19 cellular contexts compared by ENCODE assay signal in genomic region chr4:37934096-37934495, GRCh38. TPM values are rescaled to one million over a fixed set of nuclear protein-coding genes. Genes with fewer than 3 reads are reported as not detected.
A peak's percentile ranks its signal among the peaks of the same experiment; 100 is the strongest.
DNase-seq lines count a peak whose midpoint lies in the region; ATAC-seq, FAIRE-seq and TF ChIP-seq lines count a peak whose summit lies in the region.
"Had no signal": no experiment of that assay in that cellular context is flagged by ENCODE, and none has a peak within 500 bp of the region (broad histone marks: within the 10 kb centered on the region; RNA-seq: fewer than 3 reads in every experiment).

No MANE protein-coding gene starts in this region.

- WGBS in HepG2 (ENCODE audit: low lambda C conversion rate), result 56% methylated on average over 8 of the region's 8 CpGs
- WGBS in psoas muscle, 3 donors, result 36 to 46% (median 37%) methylated on average over 8 of the region's 8 CpGs

- H3K27me3 ChIP-seq in HepG2 (ENCODE audit: control insufficient read depth in 1 of 2, insufficient read depth in 2 of 2, low read length in 2 of 2) (no peaks in the 10 kb centered on the region; a peak in 1 of 5 replicates), psoas muscle (ENCODE audit: insufficient read depth in 3 of 3, low read length in 2 of 3) (no peaks in the 10 kb centered on the region)

- no peaks in the 10 kb centered on the region for H4K20me1 ChIP-seq in HepG2 (ENCODE audit: insufficient read depth, low read length)

- TF ChIP-seq RAD21 in HepG2 (CRISPR knock-in tag; IDR thresholded peaks at IDR 0.05), result no peak

- TF ChIP-seq EP300 in HepG2 (IDR thresholded peaks at IDR 0.05; ENCODE audit: low read depth in 2 of 2, low read length in 2 of 2) (no peak), HepG2 (CRISPR knock-in tag; IDR thresholded peaks at IDR 0.05; ENCODE audit: borderline replicate concordance) (no peak)

- H3K9ac ChIP-seq in HepG2 (ENCODE audit: insufficient read depth, low read depth, low read length), result no peak overlapping the region

- peaks cover 28% of the 10 kb centered on the region for H3K4me1 Mint-ChIP-seq in chondrocyte (ENCODE audit: low read depth)
- peaks cover 6 to 15% of the 10 kb centered on the region in 2 donors for H3K4me1 Mint-ChIP-seq in stimulated activated naive B cell treated with anti-CD40 and anti-IgM and Interleukin-4, amounts not matched to agents 10 μg/mL and 1 μg/mL and 100 μg/mL, for 72 hours

- H3K27ac ChIP-seq in HepG2 (ENCODE audit: extremely low read length, insufficient read depth, low read length) (no peak overlapping the region), psoas muscle (peak overlapping the region; percentile 88)
- H3K27ac ChIP-seq: C4-2B had no signal

- H3K9me3 ChIP-seq in HepG2 (ENCODE audit: low read length) (no peaks in the 10 kb centered on the region), psoas muscle (peaks cover 3% of the 10 kb centered on the region)
- H3K9me3 ChIP-seq: BE2C, Caco-2 had no signal

- CTCF ChIA-PET in HepG2 (lab: Yijun Ruan, JAX; ENCODE audit: low intra/inter-chr PET ratio, low total read pairs), result no interaction called here

- H3K4me3 ChIP-seq in HepG2 (replicated peaks in 1 of 3; ENCODE audit: insufficient read depth in 1 of 3, low read depth in 2 of 3, low read length in 3 of 3) (no peak overlapping the region), psoas muscle (no peak overlapping the region)
- H3K4me3 ChIP-seq: GM23338 had no signal

- no peak overlapping the region for H3K4me3 Mint-ChIP-seq in chondrocyte (ENCODE audit: unreplicated experiment)
- H3K4me3 Mint-ChIP-seq in stimulated activated naive B cell treated with anti-CD40 and anti-IgM and Interleukin-4, amounts not matched to agents 10 μg/mL and 1 μg/mL and 100 μg/mL, for 72 hours, result no peak overlapping the region
- H3K4me3 Mint-ChIP-seq: CD4-positive, alpha-beta T cell; GM23338 had no signal

- FAIRE-seq in HepG2 (lab: Jason Lieb, UNC), result no peak
- FAIRE-seq: A204.1, D721Med, G401.6, GM12891, H54 had no signal

- H3K4me1 ChIP-seq in HepG2 (ENCODE audit: insufficient read depth, low read length) (no peaks in the 10 kb centered on the region), psoas muscle (peaks cover 56% of the 10 kb centered on the region)
- H3K4me1 ChIP-seq: BE2C, Caco-2 had no signal

- no peak overlapping the region for H2AFZ ChIP-seq in HepG2 (ENCODE audit: low read length)
- H2AFZ ChIP-seq: GM23338 had no signal

- H3K27me3 Mint-ChIP-seq in chondrocyte (ENCODE audit: low read depth), result no peaks in the 10 kb centered on the region
- H3K27me3 Mint-ChIP-seq in stimulated activated naive B cell treated with anti-CD40 and anti-IgM and Interleukin-4, amounts not matched to agents 10 μg/mL and 1 μg/mL and 100 μg/mL, for 72 hours, result no peaks in the 10 kb centered on the region
- H3K27me3 Mint-ChIP-seq: CD4-positive, alpha-beta T cell had no signal

- ATAC-seq in HepG2 (no peak), psoas muscle (peak; percentile 88 to 94 (median 90)), HG03342 (IDR thresholded peaks at IDR 0.05; ENCODE audit: unreplicated experiment) (no peak)
- no peak for ATAC-seq in stimulated activated naive B cell treated with anti-CD40 and anti-IgM and Interleukin-4, amounts not matched to agents 10 μg/mL and 1 μg/mL and 100 μg/mL, for 72 hours (replicated peaks)
- ATAC-seq in stimulated activated naive CD8-positive, alpha-beta T cell treated with anti-CD3 and anti-CD28 coated beads, Interleukin-15, Interleukin-2, amounts not matched to agents 100 U/mL and 50 U/mL, for 24 hours, result no peak
- ATAC-seq: GM23338 had no signal

- in situ Hi-C loops in HepG2 (cut with HindIII; ENCODE audit: extremely low pct_ligation_motif_present, low pct_unique_long_range_greater_than_20kb), result no loop called here

- TF ChIP-seq CTCF in chondrocyte (IDR thresholded peaks at IDR 0.05) (no peak), HepG2 (CRISPR knock-in tag; IDR thresholded peaks at IDR 0.05) (no peak), psoas muscle (IDR thresholded peaks at IDR 0.05) (no peak)

- H3K36me3 Mint-ChIP-seq in chondrocyte (ENCODE audit: low read depth), result peaks cover under 1% of the 10 kb centered on the region
- peaks cover 22 to 30% of the 10 kb centered on the region in 2 donors for H3K36me3 Mint-ChIP-seq in stimulated activated naive B cell treated with anti-CD40 and anti-IgM and Interleukin-4, amounts not matched to agents 10 μg/mL and 1 μg/mL and 100 μg/mL, for 72 hours

- intact Hi-C loops in HepG2 (cut with micrococcal nuclease; ENCODE audit: unreplicated experiment), result no loop called here
- intact Hi-C loops in psoas muscle (cut with DNase I), result loop anchor here (5.0 kb wide), 1 partner anchor 42 kb away; the partner anchor contains the start of gene TBC1D1 (in 2 of the 2)

- POLR2A ChIA-PET in HepG2 (lab: Yijun Ruan, JAX), result no interaction called here

- TF ChIP-seq POLR2A in HepG2 (IDR thresholded peaks at IDR 0.05; ENCODE audit: insufficient read depth in 1 of 2, low read depth in 2 of 2, low read length in 2 of 2), result no peak

- H3K36me3 ChIP-seq in HepG2 (replicated peaks in 1 of 2; ENCODE audit: control insufficient read depth in 1 of 2, insufficient read depth in 2 of 2, low read length in 2 of 2), result no peaks in the 10 kb centered on the region
- H3K36me3 ChIP-seq in psoas muscle (ENCODE audit: insufficient read depth in 1 of 2, low read depth in 1 of 2), result no peaks in the 10 kb centered on the region
- H3K36me3 ChIP-seq: BE2C had no signal

- no peaks in the 10 kb centered on the region for H3K79me2 ChIP-seq in HepG2 (ENCODE audit: insufficient read depth, low read length)

- H3K9me3 Mint-ChIP-seq in chondrocyte (ENCODE audit: low read depth), result peaks cover 2% of the 10 kb centered on the region
- H3K9me3 Mint-ChIP-seq in stimulated activated naive B cell treated with anti-CD40 and anti-IgM and Interleukin-4, amounts not matched to agents 10 μg/mL and 1 μg/mL and 100 μg/mL, for 72 hours, result peaks cover 4 to 5% of the 10 kb centered on the region in 2 donors

- no TSS peak for BruUV-seq in HepG2 (replicated peaks; lab: Mats Ljungman, UMichigan)

- DNase-seq in chondrocyte (ENCODE audit: low spot score) (no peak), HepG2 (ENCODE audit: low spot score) (no peak), psoas muscle (peak; percentile 61 to 92)
- no peak for DNase-seq in stimulated activated naive B cell treated with anti-CD40 and anti-IgM and Interleukin-4, amounts not matched to agents 10 μg/mL and 1 μg/mL and 100 μg/mL, for 72 hours
- no peak for DNase-seq in stimulated activated naive CD8-positive, alpha-beta T cell treated with anti-CD3 and anti-CD28 coated beads, Interleukin-15, Interleukin-2, amounts not matched to agents 100 U/mL and 50 U/mL, for 24 hours
- no peak for DNase-seq in activated CD4-positive, alpha-beta T cell treated with anti-CD3 and anti-CD28 coated beads, Interleukin-2, amount 50 U/mL, for 4 hours
- DNase-seq: ACHN; BE2C; Caco-2; CD4-positive, alpha-beta T cell; HCEC 1CT had no signal

- peak overlapping the region; percentile 22 for H3K27ac Mint-ChIP-seq in chondrocyte (ENCODE audit: unreplicated experiment)
- H3K27ac Mint-ChIP-seq in stimulated activated naive B cell treated with anti-CD40 and anti-IgM and Interleukin-4, amounts not matched to agents 10 μg/mL and 1 μg/mL and 100 μg/mL, for 72 hours, result peak overlapping the region; percentile 52
- H3K27ac Mint-ChIP-seq: CD4-positive, alpha-beta T cell; GM23338 had no signal

- H3K4me2 ChIP-seq in HepG2 (ENCODE audit: low read depth, low read length), result no peak overlapping the region
- H3K4me2 ChIP-seq: GM23338 had no signal

RNA-seq across cellular contexts. Expression of gene PTTG2, which starts 26.1 kb away (rescaled TPM):
- 0.45 TPM in 1 of 3 replicates, not detected in the others for total RNA-seq in chondrocyte
- not detected in 2 replicates for total RNA-seq in HepG2 (2016; rRNA removed; fragmentation: Illumina TruSeq; extraction: Trizol)
- not detected in 2 replicates for total RNA-seq in HepG2 (2016; cell fraction: cytosol; rRNA removed; fragmentation: Illumina TruSeq; extraction: Trizol; ENCODE audit: low read depth)
- total RNA-seq in HepG2 (2016; cell fraction: insoluble cytoplasmic fraction; rRNA removed; fragmentation: Illumina TruSeq; extraction: Trizol), result not detected in 2 replicates
- total RNA-seq in HepG2 (2016; cell fraction: membrane; rRNA removed; fragmentation: Illumina TruSeq; extraction: Trizol), result not detected in 2 replicates
- total RNA-seq in HepG2 (2016; cell fraction: nucleus; rRNA removed; fragmentation: Illumina TruSeq; extraction: Trizol), result not detected in 2 replicates
- polyA plus RNA-seq in HepG2 (2011; rRNA removed), result not detected in 2 replicates
- polyA plus RNA-seq in HepG2 (2011; cell fraction: cytosol; rRNA removed), result not detected in 2 replicates
- not detected in 2 replicates for polyA plus RNA-seq in HepG2 (2011; cell fraction: nucleus; rRNA removed)
- polyA plus RNA-seq in HepG2 (2012), result not detected in 2 replicates
- not detected in 2 replicates for polyA plus RNA-seq in HepG2 (2016; cell fraction: cytosol; fragmentation: Illumina TruSeq; extraction: Trizol; ENCODE audit: low read depth)
- polyA plus RNA-seq in HepG2 (2016; cell fraction: insoluble cytoplasmic fraction; fragmentation: Illumina TruSeq; extraction: Trizol; ENCODE audit: low read depth), result not detected in 2 replicates
- polyA plus RNA-seq in HepG2 (2016; cell fraction: membrane; fragmentation: Illumina TruSeq; extraction: Trizol; ENCODE audit: low read depth), result not detected in 2 replicates
- not detected in 2 replicates for polyA plus RNA-seq in HepG2 (2016; cell fraction: nucleus; fragmentation: Illumina TruSeq; extraction: Trizol; ENCODE audit: insufficient read depth, low read depth)
- not detected in 2 replicates for polyA minus RNA-seq in HepG2 (2011; rRNA and poly(A)+ RNA removed; ENCODE audit: low replicate concordance)
- polyA minus RNA-seq in HepG2 (2011; cell fraction: cytosol; rRNA and poly(A)+ RNA removed), result not detected in 2 replicates
- not detected in 2 replicates for polyA minus RNA-seq in HepG2 (2011; cell fraction: nucleus; rRNA and poly(A)+ RNA removed)
- total RNA-seq in psoas muscle, result 1 to 10 TPM in 1 of 4 donors, not detected in 3; 1.2 TPM
- 1 to 10 TPM in 1 of 3 donors, under 1 TPM in 2; 0.10 to 3.9 (median 0.18) TPM for polyA plus RNA-seq in psoas muscle
- total RNA-seq: Caco-2, GM23338 had no signal

RNA-seq across cellular contexts. Expression of gene TBC1D1, which starts 43.2 kb away (rescaled TPM):
- total RNA-seq in chondrocyte (79.8 to 92.7 TPM (median 86.1 TPM) in 3 replicates), HepG2 (2016; rRNA removed; fragmentation: Illumina TruSeq; extraction: Trizol) (62.8 and 72.4 TPM in 2 replicates), psoas muscle (100 to 1,000 TPM in 1 of 4 donors, 10 to 100 TPM in 3; 37.1 to 120 (median 40.6) TPM)
- 64.8 and 77.1 TPM in 2 replicates for total RNA-seq in HepG2 (2016; cell fraction: cytosol; rRNA removed; fragmentation: Illumina TruSeq; extraction: Trizol; ENCODE audit: low read depth)
- total RNA-seq in HepG2 (2016; cell fraction: insoluble cytoplasmic fraction; rRNA removed; fragmentation: Illumina TruSeq; extraction: Trizol), result 53.2 and 64.4 TPM in 2 replicates
- total RNA-seq in HepG2 (2016; cell fraction: membrane; rRNA removed; fragmentation: Illumina TruSeq; extraction: Trizol), result 145 TPM in 2 replicates
- 39.0 and 39.8 TPM in 2 replicates for total RNA-seq in HepG2 (2016; cell fraction: nucleus; rRNA removed; fragmentation: Illumina TruSeq; extraction: Trizol)
- polyA plus RNA-seq in HepG2 (2011; rRNA removed) (35.1 and 37.3 TPM in 2 replicates), psoas muscle (100 to 1,000 TPM in 1 of 3 donors, 10 to 100 TPM in 2; 18.1 to 130 (median 71.7) TPM)
- 45.5 and 45.8 TPM in 2 replicates for polyA plus RNA-seq in HepG2 (2011; cell fraction: cytosol; rRNA removed)
- 28.9 and 31.3 TPM in 2 replicates for polyA plus RNA-seq in HepG2 (2011; cell fraction: nucleus; rRNA removed)
- 36.5 and 47.0 TPM in 2 replicates for polyA plus RNA-seq in HepG2 (2012)
- 59.1 and 60.0 TPM in 2 replicates for polyA plus RNA-seq in HepG2 (2016; cell fraction: cytosol; fragmentation: Illumina TruSeq; extraction: Trizol; ENCODE audit: low read depth)
- polyA plus RNA-seq in HepG2 (2016; cell fraction: insoluble cytoplasmic fraction; fragmentation: Illumina TruSeq; extraction: Trizol; ENCODE audit: low read depth), result 66.3 and 68.6 TPM in 2 replicates
- 115 and 125 TPM in 2 replicates for polyA plus RNA-seq in HepG2 (2016; cell fraction: membrane; fragmentation: Illumina TruSeq; extraction: Trizol; ENCODE audit: low read depth)
- polyA plus RNA-seq in HepG2 (2016; cell fraction: nucleus; fragmentation: Illumina TruSeq; extraction: Trizol; ENCODE audit: insufficient read depth, low read depth), result 43.0 and 44.9 TPM in 2 replicates
- 22.7 and 52.3 TPM in 2 replicates for polyA minus RNA-seq in HepG2 (2011; rRNA and poly(A)+ RNA removed; ENCODE audit: low replicate concordance)
- polyA minus RNA-seq in HepG2 (2011; cell fraction: cytosol; rRNA and poly(A)+ RNA removed), result 39.2 and 52.8 TPM in 2 replicates
- polyA minus RNA-seq in HepG2 (2011; cell fraction: nucleus; rRNA and poly(A)+ RNA removed), result 33.9 and 36.3 TPM in 2 replicates

Comparison
In these comparisons a context has a peak if more than half of its experiments do, and no peak if none do; other contexts are left out.
1. DNase-seq: peak in psoas muscle (2 of 2); none in chondrocyte (single experiment), HepG2 (single experiment), stimulated activated naive B cell treated with anti-CD40 and anti-IgM and Interleukin-4, amounts not matched to agents 10 μg/mL and 1 μg/mL and 100 μg/mL, for 72 hours (single experiment), stimulated activated naive CD8-positive, alpha-beta T cell treated with anti-CD3 and anti-CD28 coated beads, Interleukin-15, Interleukin-2, amounts not matched to agents 100 U/mL and 50 U/mL, for 24 hours (single experiment) and activated CD4-positive, alpha-beta T cell treated with anti-CD3 and anti-CD28 coated beads, Interleukin-2, amount 50 U/mL, for 4 hours (0 of 2).
2. ATAC-seq: peak in psoas muscle (4 of 4); none in HepG2 (single experiment), stimulated activated naive B cell treated with anti-CD40 and anti-IgM and Interleukin-4, amounts not matched to agents 10 μg/mL and 1 μg/mL and 100 μg/mL, for 72 hours (0 of 2), HG03342 (single experiment) and stimulated activated naive CD8-positive, alpha-beta T cell treated with anti-CD3 and anti-CD28 coated beads, Interleukin-15, Interleukin-2, amounts not matched to agents 100 U/mL and 50 U/mL, for 24 hours (single experiment).